In the genomic region with DNA sequence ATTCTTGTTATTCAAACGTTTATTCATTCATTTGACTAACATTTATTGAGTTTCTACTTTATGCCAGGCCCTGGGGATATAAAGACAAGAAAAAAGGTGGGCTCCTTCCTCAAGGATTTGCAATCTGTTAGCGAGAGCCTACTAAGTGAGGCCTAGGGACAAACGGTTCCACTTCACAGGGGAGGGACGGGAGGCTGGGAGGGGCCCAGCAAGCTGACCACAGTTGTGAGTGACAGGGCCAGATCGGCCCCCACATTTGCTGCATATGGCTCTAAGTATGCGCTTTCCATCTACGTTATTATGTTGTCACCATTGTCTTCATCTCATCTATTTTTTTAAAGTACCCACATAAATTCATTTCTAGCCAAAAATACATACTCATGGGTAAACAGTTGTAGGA, we compare ENCODE assay signal across 26 cellular contexts.
"Had no signal": no experiment of that assay in that cellular context is flagged by ENCODE, and none has a peak within 500 bp of the region (broad histone marks: within the 10 kb centered on the region; RNA-seq: fewer than 3 reads in every experiment).

No MANE protein-coding gene starts in this region.

- ATAC-seq: mucosa of descending colon; stimulated activated naive CD8-positive, alpha-beta T cell treated with anti-CD3 and anti-CD28 coated beads, Interleukin-15, Interleukin-2, amounts not matched to agents 100 U/mL and 50 U/mL, for 24 hours had no signal

- H3K4me1 Mint-ChIP-seq: activated CD4-positive, alpha-beta T cell treated with anti-CD3 and anti-CD28 coated beads, Interleukin-2, amount 10 ng/mL, durations not matched to agents 24 days and 14 days; activated naive CD8-positive, alpha-beta T cell treated with anti-CD3 and anti-CD28 coated beads, Interleukin-2, amount 10 ng/mL, durations not matched to agents 7 days and 5 days had no signal

- H3K9me3 Mint-ChIP-seq: activated CD4-positive, alpha-beta memory T cell treated with anti-CD3 and anti-CD28 coated beads for 36 hours; activated CD4-positive, alpha-beta T cell treated with anti-CD3 and anti-CD28 coated beads, Interleukin-2, amount 10 ng/mL, durations not matched to agents 24 days and 14 days; activated naive CD4-positive, alpha-beta T cell treated with anti-CD3 and anti-CD28 coated beads for 36 hours; activated naive CD8-positive, alpha-beta T cell treated with anti-CD3 and anti-CD28 coated beads, Interleukin-2, amount 10 ng/mL, durations not matched to agents 7 days and 5 days; activated T-helper 1 cell treated with anti-CD3 and anti-CD28 coated beads, Interleukin-12 subunit alpha, Interleukin-12 subunit beta, Interleukin-2, Interleukin-4 antibody, amounts not matched to agents 30 ng/mL and 10 ng/mL and 1 ng/mL, durations not matched to agents 14 hours and 24 hours and 36 hours; nephron had no signal

- H3K27me3 ChIP-seq: ovary, right lobe of liver, testis had no signal

- H3K9me3 ChIP-seq: esophagus squamous epithelium, heart right ventricle, mucosa of descending colon, neutrophil, ovary, right lobe of liver, testis, transverse colon had no signal

- H3K27ac Mint-ChIP-seq: activated CD4-positive, alpha-beta memory T cell treated with anti-CD3 and anti-CD28 coated beads for 36 hours; activated CD4-positive, alpha-beta T cell treated with anti-CD3 and anti-CD28 coated beads, Interleukin-2, amount 10 ng/mL, durations not matched to agents 24 days and 14 days; activated naive CD4-positive, alpha-beta T cell treated with anti-CD3 and anti-CD28 coated beads for 36 hours; activated naive CD8-positive, alpha-beta T cell treated with anti-CD3 and anti-CD28 coated beads, Interleukin-2, amount 10 ng/mL, durations not matched to agents 7 days and 5 days; activated T-helper 1 cell treated with anti-CD3 and anti-CD28 coated beads, Interleukin-12 subunit alpha, Interleukin-12 subunit beta, Interleukin-2, Interleukin-4 antibody, amounts not matched to agents 30 ng/mL and 10 ng/mL and 1 ng/mL, durations not matched to agents 14 hours and 24 hours and 36 hours; progenitor cell of endocrine pancreas had no signal

- H3K4me3 ChIP-seq: esophagus squamous epithelium, heart right ventricle, mucosa of descending colon, ovary, right lobe of liver, skin epidermis, testis, transverse colon had no signal

- H3K36me3 ChIP-seq: esophagus squamous epithelium, heart right ventricle, neutrophil, ovary, right lobe of liver, transverse colon had no signal

- DNase-seq: activated CD4-positive, alpha-beta memory T cell treated with anti-CD3 and anti-CD28 coated beads for 36 hours; activated CD4-positive, alpha-beta T cell treated with anti-CD3 and anti-CD28 coated beads, Interleukin-2, amount 10 ng/mL, durations not matched to agents 24 days and 14 days; activated CD4-positive, CD25-positive, alpha-beta regulatory T cell treated with anti-CD3 and anti-CD28 coated beads, Interleukin-2, amount 50 U/mL, for 72 hours; activated CD8-positive, alpha-beta memory T cell treated with anti-CD3 and anti-CD28 coated beads, Interleukin-2, amount 50 U/mL, for 4 hours; activated effector memory CD4-positive, alpha-beta T cell treated with anti-CD3 and anti-CD28 coated beads, Interleukin-2, amount 50 U/mL, for 16 hours; activated naive CD4-positive, alpha-beta T cell treated with anti-CD3 and anti-CD28 coated beads for 36 hours; activated naive CD8-positive, alpha-beta T cell treated with anti-CD3 and anti-CD28 coated beads, Interleukin-2, amount 10 ng/mL, durations not matched to agents 7 days and 5 days; activated T-cell treated with anti-CD3 and anti-CD28 coated beads, Interleukin-2, amount 50 U/mL, for 1 hour; central memory CD4-positive, alpha-beta T cell; esophagus squamous epithelium; foreskin melanocyte; heart right ventricle; left ventricle myocardium superior; mucosa of descending colon; ovary; right lobe of liver; stimulated activated CD4-positive, alpha-beta T cell treated with anti-CD3 and anti-CD28 coated beads, Interleukin-12 subunit alpha, Interleukin-12 subunit beta, amount 100 ng/mL, for 4 hours; stimulated activated CD4-positive, alpha-beta T cell treated with anti-CD3 and anti-CD28 coated beads, Interleukin-4, amount 100 ng/mL, for 1 hour; stimulated activated naive CD8-positive, alpha-beta T cell treated with anti-CD3 and anti-CD28 coated beads, Interleukin-15, Interleukin-2, amounts not matched to agents 100 U/mL and 50 U/mL, for 24 hours; testis; transverse colon had no signal

- H3K4me3 Mint-ChIP-seq: activated CD4-positive, alpha-beta memory T cell treated with anti-CD3 and anti-CD28 coated beads for 36 hours; activated CD4-positive, alpha-beta T cell treated with anti-CD3 and anti-CD28 coated beads, Interleukin-2, amount 10 ng/mL, durations not matched to agents 24 days and 14 days; activated naive CD4-positive, alpha-beta T cell treated with anti-CD3 and anti-CD28 coated beads for 36 hours; activated naive CD8-positive, alpha-beta T cell treated with anti-CD3 and anti-CD28 coated beads, Interleukin-2, amount 10 ng/mL, durations not matched to agents 7 days and 5 days; activated T-helper 1 cell treated with anti-CD3 and anti-CD28 coated beads, Interleukin-12 subunit alpha, Interleukin-12 subunit beta, Interleukin-2, Interleukin-4 antibody, amounts not matched to agents 30 ng/mL and 10 ng/mL and 1 ng/mL, durations not matched to agents 14 hours and 24 hours and 36 hours had no signal

- H3K4me1 ChIP-seq: right lobe of liver had no signal

- H3K36me3 Mint-ChIP-seq: activated CD4-positive, alpha-beta memory T cell treated with anti-CD3 and anti-CD28 coated beads for 36 hours; activated naive CD8-positive, alpha-beta T cell treated with anti-CD3 and anti-CD28 coated beads, Interleukin-2, amount 10 ng/mL, durations not matched to agents 7 days and 5 days had no signal
